ENCODE assay signal across 18 cellular contexts in genomic region chr1:21696931-21697330, GRCh38.
"Had no signal": no experiment of that assay in that cellular context is flagged by ENCODE, and none has a peak within 500 bp of the region (broad histone marks: within the 10 kb centered on the region; RNA-seq: fewer than 3 reads in every experiment).

No MANE protein-coding gene starts in this region.

- H3K9me3 Mint-ChIP-seq: activated B cell treated with CpG ODN at 0.5 μM for 24 hours; activated CD8-positive, alpha-beta T cell treated with anti-CD3 and anti-CD28 coated beads for 36 hours; natural killer cell treated with Interleukin-12 subunit alpha and Interleukin-12 subunit beta and Interleukin-15 and Interleukin-18, amount 100 ng/mL, for 72 hours had no signal

- H3K27ac Mint-ChIP-seq: activated B cell treated with CpG ODN at 0.5 μM for 24 hours; activated CD8-positive, alpha-beta T cell treated with anti-CD3 and anti-CD28 coated beads for 36 hours; natural killer cell treated with Interleukin-12 subunit alpha and Interleukin-12 subunit beta and Interleukin-15 and Interleukin-18, amount 100 ng/mL, for 72 hours had no signal

- H3K4me1 Mint-ChIP-seq: activated B cell treated with CpG ODN at 0.5 μM for 24 hours had no signal

- H3K9me3 ChIP-seq: colonic mucosa, transverse colon had no signal

- H3K27me3 ChIP-seq: colonic mucosa, foreskin keratinocyte, transverse colon had no signal

- DNase-seq: activated B cell treated with CpG ODN at 0.5 μM for 24 hours; activated CD4-positive, alpha-beta T cell treated with anti-CD3 and anti-CD28 coated beads for 48 hours; activated CD8-positive, alpha-beta T cell treated with anti-CD3 and anti-CD28 coated beads for 36 hours; activated T-cell treated with anti-CD3 and anti-CD28 coated beads, Interleukin-2, amount 50 U/mL, for 48 hours; aorta; caudate nucleus; colonic mucosa; effector CD4-positive, alpha-beta T cell; foreskin keratinocyte; head of caudate nucleus; mesendoderm; occipital lobe; stimulated activated CD4-positive, alpha-beta T cell treated with anti-CD3 and anti-CD28 coated beads, Interleukin-4, amount 100 ng/mL, for 1 hour; stimulated activated naive CD4-positive, alpha-beta T cell treated with Interleukin-2 at 50 U/mL for 16 hours; transverse colon had no signal

- H3K27ac ChIP-seq: colonic mucosa, foreskin keratinocyte, transverse colon had no signal

- H3K4me1 ChIP-seq: colonic mucosa, foreskin keratinocyte, transverse colon had no signal

- H3K27me3 Mint-ChIP-seq: activated B cell treated with CpG ODN at 0.5 μM for 24 hours; activated CD8-positive, alpha-beta T cell treated with anti-CD3 and anti-CD28 coated beads for 36 hours; natural killer cell treated with Interleukin-12 subunit alpha and Interleukin-12 subunit beta and Interleukin-15 and Interleukin-18, amount 100 ng/mL, for 72 hours had no signal

- FAIRE-seq: endothelial cell of umbilical vein, TTC549 had no signal

- H3K4me3 ChIP-seq: colonic mucosa, transverse colon had no signal

- ATAC-seq: activated CD8-positive, alpha-beta T cell treated with anti-CD3 and anti-CD28 coated beads for 36 hours; foreskin keratinocyte; natural killer cell treated with Interleukin-12 subunit alpha and Interleukin-12 subunit beta and Interleukin-15 and Interleukin-18, amount 100 ng/mL, for 72 hours had no signal

- H3K4me3 Mint-ChIP-seq: activated B cell treated with CpG ODN at 0.5 μM for 24 hours; activated CD8-positive, alpha-beta T cell treated with anti-CD3 and anti-CD28 coated beads for 36 hours; natural killer cell treated with Interleukin-12 subunit alpha and Interleukin-12 subunit beta and Interleukin-15 and Interleukin-18, amount 100 ng/mL, for 72 hours had no signal
